ENCODE assay signal across 8 cellular contexts in the genomic region with DNA sequence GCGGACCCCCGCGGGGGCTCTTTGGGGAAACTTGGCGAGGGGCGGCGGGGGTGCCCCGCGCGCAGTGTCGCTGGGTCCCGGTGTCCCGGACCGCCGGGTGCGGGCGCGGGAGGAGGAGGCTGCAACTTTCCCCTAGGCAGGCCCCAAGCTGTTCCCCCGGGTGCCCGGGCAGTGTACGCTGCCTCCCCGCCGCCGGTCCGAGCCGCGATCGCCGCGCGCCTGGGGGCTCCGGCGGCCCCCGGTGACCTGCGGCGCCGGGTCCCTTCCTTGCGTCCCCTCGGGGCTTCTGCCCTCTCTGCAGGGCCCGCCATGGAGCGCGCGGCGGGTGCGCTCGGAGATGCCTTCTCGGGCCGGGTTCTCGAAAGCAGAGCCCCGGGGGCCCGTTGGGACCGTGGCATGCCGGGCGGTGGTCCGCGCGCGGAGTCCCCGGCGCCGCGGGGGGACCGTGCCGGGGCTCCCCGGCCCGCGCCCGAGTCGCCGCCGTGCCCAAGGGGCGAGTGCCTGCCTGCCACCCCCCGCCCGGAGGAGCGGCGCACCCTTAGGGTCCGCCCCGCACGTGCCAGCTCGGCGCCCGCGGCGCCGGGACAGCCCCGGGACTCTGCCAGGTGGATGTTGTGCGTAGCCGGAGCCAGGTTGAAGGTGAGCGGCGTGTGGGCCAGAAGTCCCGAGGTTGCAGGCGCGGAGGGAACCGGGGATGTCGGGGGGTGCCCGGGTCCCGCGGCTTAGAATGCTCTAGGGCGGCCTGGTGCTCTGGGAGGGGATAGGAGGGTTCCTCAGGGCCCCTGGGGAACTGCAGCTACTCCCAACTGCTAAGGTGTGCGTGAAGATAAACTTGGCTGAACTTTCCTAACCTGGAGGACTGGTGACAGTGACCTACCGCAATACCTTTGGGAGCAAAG. TPM values are rescaled to one million over a fixed set of nuclear protein-coding genes. Genes with fewer than 3 reads are reported as not detected.
A peak's percentile ranks its signal among the peaks of the same experiment; 100 is the strongest.
DNase-seq lines count a peak whose midpoint lies in the region; TF ChIP-seq lines count a peak whose summit lies in the region.

A gene with protein sequence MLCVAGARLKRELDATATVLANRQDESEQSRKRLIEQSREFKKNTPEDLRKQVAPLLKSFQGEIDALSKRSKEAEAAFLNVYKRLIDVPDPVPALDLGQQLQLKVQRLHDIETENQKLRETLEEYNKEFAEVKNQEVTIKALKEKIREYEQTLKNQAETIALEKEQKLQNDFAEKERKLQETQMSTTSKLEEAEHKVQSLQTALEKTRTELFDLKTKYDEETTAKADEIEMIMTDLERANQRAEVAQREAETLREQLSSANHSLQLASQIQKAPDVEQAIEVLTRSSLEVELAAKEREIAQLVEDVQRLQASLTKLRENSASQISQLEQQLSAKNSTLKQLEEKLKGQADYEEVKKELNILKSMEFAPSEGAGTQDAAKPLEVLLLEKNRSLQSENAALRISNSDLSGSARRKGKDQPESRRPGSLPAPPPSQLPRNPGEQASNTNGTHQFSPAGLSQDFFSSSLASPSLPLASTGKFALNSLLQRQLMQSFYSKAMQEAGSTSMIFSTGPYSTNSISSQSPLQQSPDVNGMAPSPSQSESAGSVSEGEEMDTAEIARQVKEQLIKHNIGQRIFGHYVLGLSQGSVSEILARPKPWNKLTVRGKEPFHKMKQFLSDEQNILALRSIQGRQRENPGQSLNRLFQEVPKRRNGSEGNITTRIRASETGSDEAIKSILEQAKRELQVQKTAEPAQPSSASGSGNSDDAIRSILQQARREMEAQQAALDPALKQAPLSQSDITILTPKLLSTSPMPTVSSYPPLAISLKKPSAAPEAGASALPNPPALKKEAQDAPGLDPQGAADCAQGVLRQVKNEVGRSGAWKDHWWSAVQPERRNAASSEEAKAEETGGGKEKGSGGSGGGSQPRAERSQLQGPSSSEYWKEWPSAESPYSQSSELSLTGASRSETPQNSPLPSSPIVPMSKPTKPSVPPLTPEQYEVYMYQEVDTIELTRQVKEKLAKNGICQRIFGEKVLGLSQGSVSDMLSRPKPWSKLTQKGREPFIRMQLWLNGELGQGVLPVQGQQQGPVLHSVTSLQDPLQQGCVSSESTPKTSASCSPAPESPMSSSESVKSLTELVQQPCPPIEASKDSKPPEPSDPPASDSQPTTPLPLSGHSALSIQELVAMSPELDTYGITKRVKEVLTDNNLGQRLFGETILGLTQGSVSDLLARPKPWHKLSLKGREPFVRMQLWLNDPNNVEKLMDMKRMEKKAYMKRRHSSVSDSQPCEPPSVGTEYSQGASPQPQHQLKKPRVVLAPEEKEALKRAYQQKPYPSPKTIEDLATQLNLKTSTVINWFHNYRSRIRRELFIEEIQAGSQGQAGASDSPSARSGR (N-terminal part only) (plus strand): TSS at position 596 of the 899 bp plus-strand sequence. CDS start 14 bp downstream, at position 610.

- H3K4me1 ChIP-seq in Karpas-422 (ENCODE audit: low read length), result peaks cover 66% of the 10 kb centered on the region
- peaks cover 4% of the 10 kb centered on the region for H3K4me1 ChIP-seq in fibroblast of lung (ENCODE audit: control insufficient read depth, extremely low read depth, insufficient read depth, low read length)
- no peaks in the 10 kb centered on the region for H3K4me1 ChIP-seq in uterus

- TF ChIP-seq RAD21 in neural cell (conservative IDR thresholded peaks at IDR 0.05), result no peak

- no peak for TF ChIP-seq CTCF in fibroblast of lung (conservative IDR thresholded peaks at IDR 0.05 in 1 of 2, IDR thresholded peaks at IDR 0.05 in 1 of 2; ENCODE audit: low read depth in 1 of 2, low read length in 2 of 2)
- TF ChIP-seq CTCF in neural cell (IDR thresholded peaks at IDR 0.05; ENCODE audit: poor library complexity, severe bottlenecking), result no peak
- TF ChIP-seq CTCF in uterus (IDR thresholded peaks at IDR 0.05), result peak in 1 of 4 experiments; percentile 17

- H4K20me1 ChIP-seq in Karpas-422 (ENCODE audit: insufficient read depth, low read depth, low read length) (no peaks in the 10 kb centered on the region), fibroblast of lung (ENCODE audit: control insufficient read depth, extremely low read depth, insufficient read depth, low read length) (no peaks in the 10 kb centered on the region), neural cell (ENCODE audit: insufficient read depth) (peaks cover 18% of the 10 kb centered on the region)

- no peaks in the 10 kb centered on the region for H3F3A ChIP-seq in neural cell (ENCODE audit: insufficient read depth, low read length, poor library complexity, severe bottlenecking)

- peak within 1 kb of the TSS; percentile 98 for H3K9ac ChIP-seq in Karpas-422 (ENCODE audit: low read length)
- H3K9ac ChIP-seq in fibroblast of lung (ENCODE audit: insufficient read depth, low read length), result peak within 1 kb of the TSS; percentile 57
- H3K9ac ChIP-seq in neural cell (ENCODE audit: low read length), result peak within 1 kb of the TSS; percentile 56

- H3K4me3 ChIP-seq in Karpas-422 (ENCODE audit: low read length), result peak within 1 kb of the TSS; percentile 83
- peak within 1 kb of the TSS; percentile 55 to 74 (median 67) for H3K4me3 ChIP-seq in fibroblast of lung (replicated peaks in 1 of 4; ENCODE audit: control extremely low read depth in 1 of 4, insufficient read depth in 1 of 4, low read depth in 3 of 4, low read length in 4 of 4)
- H3K4me3 ChIP-seq in neural cell (ENCODE audit: low read length), result peak within 1 kb of the TSS; percentile 73
- peak within 1 kb of the TSS; percentile 58 to 98 for H3K4me3 ChIP-seq in uterus

- H2AFZ ChIP-seq in Karpas-422 (ENCODE audit: low read length) (no peak within 1 kb of the TSS), fibroblast of lung (ENCODE audit: low read length) (no peak within 1 kb of the TSS), neural cell (ENCODE audit: low read depth, low read length) (no peak within 1 kb of the TSS)

- H3K27me3 ChIP-seq in Karpas-422 (ENCODE audit: low read length), result no peaks in the 10 kb centered on the region
- no peaks in the 10 kb centered on the region for H3K27me3 ChIP-seq in fibroblast of lung (ENCODE audit: control insufficient read depth, insufficient read depth, low read length)
- H3K27me3 ChIP-seq in neural cell (ENCODE audit: insufficient read depth, low read depth, low read length), result peaks cover 30% of the 10 kb centered on the region
- no peaks in the 10 kb centered on the region for H3K27me3 ChIP-seq in uterus

- H3K36me3 ChIP-seq in Karpas-422 (ENCODE audit: insufficient read depth, low read length) (no peaks in the 10 kb centered on the region), fibroblast of lung (ENCODE audit: control insufficient read depth, insufficient read depth, low read length) (no peaks in the 10 kb centered on the region), neural cell (ENCODE audit: insufficient read depth, low read length) (no peaks in the 10 kb centered on the region), uterus (no peaks in the 10 kb centered on the region)

- peaks cover 51% of the 10 kb centered on the region for H3K79me2 ChIP-seq in Karpas-422 (ENCODE audit: low read length)
- peaks cover 16% of the 10 kb centered on the region for H3K79me2 ChIP-seq in fibroblast of lung (ENCODE audit: control insufficient read depth, insufficient read depth, low read length)
- peaks cover 41% of the 10 kb centered on the region for H3K79me2 ChIP-seq in neural cell (replicated peaks; ENCODE audit: insufficient read depth, low read length)

- no peak for TF ChIP-seq POLR2A in uterus (IDR thresholded peaks at IDR 0.05)

- intact Hi-C loops in uterus (cut with DNase I; ENCODE audit: low total_unique reads), result loop anchor here (10.0 kb wide), 1 partner anchor 308 kb away; no protein-coding TSS in a partner anchor

- DNase-seq in GM03348 (ENCODE audit: low spot score), result peak; percentile 51
- DNase-seq in Karpas-422, result peak; percentile 95
- peak; percentile 38 for DNase-seq in activated CD8-positive, alpha-beta memory T cell treated with anti-CD3 and anti-CD28 coated beads, Interleukin-2, amount 50 U/mL, for 4 hours
- DNase-seq in fibroblast of lung (ENCODE audit: low read depth in 2 of 2), result peak in 1 of 2 donors; percentile 16
- peak; percentile 38 to 46 for DNase-seq in uterus
- no peak for DNase-seq in DMS114 treated with DMSO at 0.1 percent for 48 hours (lab: John Stamatoyannopoulos, UW; ENCODE audit: unreplicated experiment)
- no peak for DNase-seq in NCI-H345 treated with DMSO at 0.1 percent for 48 hours (lab: John Stamatoyannopoulos, UW; ENCODE audit: unreplicated experiment)

- H3K9me2 ChIP-seq in Karpas-422 (replicated peaks; ENCODE audit: insufficient read depth, low read length) (no peaks in the 10 kb centered on the region), neural cell (ENCODE audit: insufficient read depth, low read length) (no peaks in the 10 kb centered on the region)

- H3K4me2 ChIP-seq in Karpas-422 (ENCODE audit: low read depth, low read length, poor library complexity, severe bottlenecking) (peak within 1 kb of the TSS; percentile 86), fibroblast of lung (ENCODE audit: extremely low read depth, insufficient read depth, low read length) (peak within 1 kb of the TSS; percentile 56), neural cell (ENCODE audit: low read length) (peak within 1 kb of the TSS; percentile 83)

- H3K27ac ChIP-seq in Karpas-422 (ENCODE audit: low read length) (peak within 1 kb of the TSS; percentile 97), fibroblast of lung (ENCODE audit: insufficient read depth, low read length) (no peak within 1 kb of the TSS), neural cell (ENCODE audit: low read length) (no peak within 1 kb of the TSS), uterus (peak within 1 kb of the TSS; percentile 88 to 99)

- no peak for TF ChIP-seq EP300 in neural cell (conservative IDR thresholded peaks at IDR 0.05; ENCODE audit: poor library complexity, severe bottlenecking)

- H3K9me3 ChIP-seq in Karpas-422 (ENCODE audit: low read length) (no peaks in the 10 kb centered on the region), fibroblast of lung (ENCODE audit: control insufficient read depth, insufficient read depth, low read depth, low read length) (no peaks in the 10 kb centered on the region), neural cell (ENCODE audit: low read length) (no peaks in the 10 kb centered on the region), uterus (no peaks in the 10 kb centered on the region)

TF ChIP-seq in neural cell, 6 proteins besides CTCF, POLR2A, EP300 and RAD21 (continues in another document):
- peak; percentile 67 for TF ChIP-seq MXI1 (conservative IDR thresholded peaks at IDR 0.05; ENCODE audit: poor library complexity, severe bottlenecking)

RNA-seq across cellular contexts. Expression of the gene that starts here (rescaled TPM):
- 92.4 and 109 TPM in 2 replicates for total RNA-seq in Karpas-422 (2014; rRNA removed; shearing (Covaris generic); ENCODE audit: low replicate concordance)
- 36.0 and 38.1 TPM in 2 replicates for total RNA-seq in fibroblast of lung
- polyA plus RNA-seq in fibroblast of lung, result 19.2 and 22.7 TPM in 2 replicates
- 25.6 and 29.8 TPM in 2 replicates for polyA plus RNA-seq in fibroblast of lung (2012)
- 26.2 and 27.7 TPM in 2 replicates for polyA minus RNA-seq in fibroblast of lung (ENCODE audit: low replicate concordance)
- 25.2 and 26.6 TPM in 2 replicates for polyA plus RNA-seq in neural cell
- 71.1 and 84.6 TPM in 2 replicates for polyA minus RNA-seq in neural cell
- 100 to 1,000 TPM in 1 of 4 donors, 10 to 100 TPM in 3; 58.2 to 295 (median 76.9) TPM for total RNA-seq in uterus

Comparison
In these comparisons a context has a peak if more than half of its experiments do, and no peak if none do; other contexts are left out.
1. DNase-seq: peak in GM03348 (single experiment), Karpas-422 (single experiment), activated CD8-positive, alpha-beta memory T cell treated with anti-CD3 and anti-CD28 coated beads, Interleukin-2, amount 50 U/mL, for 4 hours (single experiment) and uterus (2 of 2); none in DMS114 treated with DMSO at 0.1 percent for 48 hours (single experiment) and NCI-H345 treated with DMSO at 0.1 percent for 48 hours (single experiment).
2. H3K27ac ChIP-seq: peak in Karpas-422 (single experiment) and uterus (2 of 2); none in fibroblast of lung (single experiment) and neural cell (single experiment).
3. Peak in every context shown above with its lines, with median percentiles within 50 percentile points of each other: H3K4me2 ChIP-seq, H3K4me3 ChIP-seq and H3K9ac ChIP-seq.